ENCODE assay signal across 7 cellular contexts in the genomic region with DNA sequence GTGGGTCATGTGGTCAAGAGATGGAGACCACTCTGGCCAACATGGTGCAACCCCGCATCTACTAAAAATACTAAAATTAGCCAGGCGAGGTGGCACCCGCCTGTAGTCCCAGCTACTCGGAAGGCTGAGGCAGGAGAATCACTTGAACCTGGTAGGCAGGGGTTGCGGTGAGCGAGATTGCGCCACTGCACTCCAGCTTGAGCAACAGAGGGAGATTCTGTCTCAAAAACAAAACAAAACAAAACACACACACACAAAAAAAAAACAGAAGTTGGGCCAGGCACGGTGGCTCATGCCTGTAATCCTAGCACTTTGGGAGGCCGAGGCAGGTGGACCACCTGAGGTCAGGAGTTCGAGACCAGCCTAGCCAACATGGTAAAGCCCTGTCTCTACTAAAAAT. TPM values are rescaled to one million over a fixed set of nuclear protein-coding genes. Genes with fewer than 3 reads are reported as not detected.
A peak's percentile ranks its signal among the peaks of the same experiment; 100 is the strongest.
DNase-seq lines count a peak whose midpoint lies in the region; ATAC-seq and TF ChIP-seq lines count a peak whose summit lies in the region.
"Not testable (repeated sequence)": the region's sequence is repeated elsewhere in the genome, so short reads cannot be mapped to it uniquely, and the experiment has no call there.

No MANE protein-coding gene starts in this region.

- H4K91ac ChIP-seq in trophoblast cell (ENCODE audit: low read depth, low read length) = not testable (repeated sequence)

- not testable (repeated sequence) for H4K8ac ChIP-seq in trophoblast cell (ENCODE audit: low read depth, low read length)

- not testable (repeated sequence) for H2BK5ac ChIP-seq in trophoblast cell (ENCODE audit: low read depth, low read length, poor library complexity)

- not testable (repeated sequence) for H2AK5ac ChIP-seq in trophoblast cell (ENCODE audit: low read length)

- not testable (repeated sequence) for H3F3A ChIP-seq in DOHH2 (ENCODE audit: control insufficient read depth, insufficient read depth)

- DNase-seq in NOMO-1 (lab: John Stamatoyannopoulos, UW; ENCODE audit: unreplicated experiment in 2 of 2) = peak; percentile 47 to 65
- DNase-seq in SKM-1 (lab: John Stamatoyannopoulos, UW; ENCODE audit: unreplicated experiment) = peak; percentile 11
- peak in 3 of 5 donors; percentile 24 to 34 (median 29) for DNase-seq in heart left ventricle
- peak; percentile 8 to 23 for DNase-seq in trophoblast cell

- not testable (repeated sequence) for H3K4me3 Mint-ChIP-seq in dendritic cell treated with granulocyte-macrophage colony-stimulating factor and Interleukin-4, amounts not matched to agents 40 ng/mL and 50 ng/mL, for 4 days

- not testable (repeated sequence) for TF ChIP-seq CTCF in DOHH2 (IDR thresholded peaks at IDR 0.05; ENCODE audit: low read depth, low read length, poor library complexity, severe bottlenecking); heart left ventricle (IDR thresholded peaks at IDR 0.05); liver (IDR thresholded peaks at IDR 0.05; ENCODE audit: low read depth, low read length, missing input control)

- not testable (repeated sequence) for H3K79me1 ChIP-seq in trophoblast cell (ENCODE audit: low read length)

- peaks cover 13% of the 10 kb centered on the region for H3K36me3 Mint-ChIP-seq in dendritic cell treated with granulocyte-macrophage colony-stimulating factor and Interleukin-4, amounts not matched to agents 40 ng/mL and 50 ng/mL, for 4 days (ENCODE audit: low read depth)

- H3K4me2 ChIP-seq in DOHH2 (ENCODE audit: low read length) = 0 out of 2 replicates have a peak overlapping the region, but pooled peaks have one; percentile 10
- not testable (repeated sequence) for H3K4me2 ChIP-seq in trophoblast cell (ENCODE audit: low read length)

- H3K27ac ChIP-seq in DOHH2 (ENCODE audit: low read depth, low read length); heart left ventricle; trophoblast cell (ENCODE audit: low read depth, low read length): not testable (repeated sequence)
- peak overlapping the region; percentile 35 to 52 for H3K27ac ChIP-seq in liver (ENCODE audit: low read depth in 1 of 2, low read length in 2 of 2)

- peak in 1 of 2 donors; percentile 55 for TF ChIP-seq RAD21 in liver (IDR thresholded peaks at IDR 0.05)

- not testable (repeated sequence) for H3K9ac ChIP-seq in liver (ENCODE audit: low read depth in 1 of 2, low read length in 2 of 2); trophoblast cell (ENCODE audit: low read length)

- H3K27ac Mint-ChIP-seq in dendritic cell treated with granulocyte-macrophage colony-stimulating factor and Interleukin-4, amounts not matched to agents 40 ng/mL and 50 ng/mL, for 4 days = peak overlapping the region; percentile 45

- intact Hi-C loops in dendritic cell treated with granulocyte-macrophage colony-stimulating factor and Interleukin-4, amounts not matched to agents 40 ng/mL and 50 ng/mL, for 4 days (cut with micrococcal nuclease); heart left ventricle (cut with DNase I): not testable (repeated sequence)

- TF ChIP-seq POLR2A in heart left ventricle (IDR thresholded peaks at IDR 0.05) = not testable (repeated sequence)

- H2BK120ac ChIP-seq in trophoblast cell (ENCODE audit: insufficient read depth, low read length, poor library complexity) = not testable (repeated sequence)

- not testable (repeated sequence) for ATAC-seq in heart left ventricle

- H3K27me3 Mint-ChIP-seq in dendritic cell treated with granulocyte-macrophage colony-stimulating factor and Interleukin-4, amounts not matched to agents 40 ng/mL and 50 ng/mL, for 4 days = not testable (repeated sequence)

- 94 to 95% (median 95%) methylated on average over 10 of the region's 10 CpGs for WGBS in heart left ventricle, 4 donors
- 42% methylated on average over 10 of the region's 10 CpGs for WGBS in liver
- WGBS in trophoblast cell (ENCODE audit: extremely low coverage, insufficient coverage, insufficient read length) = no CpG with 5 or more reads among the region's 10 CpGs

- not testable (repeated sequence) for H2AFZ ChIP-seq in trophoblast cell (ENCODE audit: insufficient read depth, low read length, poor library complexity)

- not testable (repeated sequence) for H3K18ac ChIP-seq in trophoblast cell (ENCODE audit: low read length)

- H4K20me1 ChIP-seq in DOHH2 (ENCODE audit: control insufficient read depth, insufficient read depth, low read depth, low read length) = not testable (repeated sequence)

- H3K9me3 Mint-ChIP-seq in dendritic cell treated with granulocyte-macrophage colony-stimulating factor and Interleukin-4, amounts not matched to agents 40 ng/mL and 50 ng/mL, for 4 days = not testable (repeated sequence)

- not testable (repeated sequence) for H3K9me3 ChIP-seq in DOHH2 (ENCODE audit: control insufficient read depth, insufficient read depth, low read length); heart left ventricle; liver (ENCODE audit: control insufficient read depth in 4 of 4, low read length in 3 of 4); trophoblast cell (ENCODE audit: insufficient read depth, low read depth, low read length)

- not testable (repeated sequence) for H3K4me3 ChIP-seq in DOHH2 (ENCODE audit: low read length); heart left ventricle; liver (ENCODE audit: low read depth in 1 of 3, low read length in 3 of 3); trophoblast cell (ENCODE audit: low read depth, low read length)

- H3K79me2 ChIP-seq in DOHH2 (ENCODE audit: control insufficient read depth, low read length) = peaks cover 82% of the 10 kb centered on the region
- H3K79me2 ChIP-seq in trophoblast cell (ENCODE audit: control insufficient read depth, insufficient read depth, low read length, poor library complexity) = not testable (repeated sequence)

- H4K12ac ChIP-seq in trophoblast cell (ENCODE audit: low read depth, low read length) = not testable (repeated sequence)

- peaks cover 17% of the 10 kb centered on the region for H3K4me1 ChIP-seq in DOHH2 (ENCODE audit: control insufficient read depth, low read length)
- peaks cover 0 to 58% (median 21%) of the 10 kb centered on the region in 12 donors for H3K4me1 ChIP-seq in heart left ventricle
- H3K4me1 ChIP-seq in liver (ENCODE audit: control insufficient read depth in 4 of 4, insufficient read depth in 4 of 4, low read length in 3 of 4) = peaks cover 4 to 32% (median 17%) of the 10 kb centered on the region in 4 donors
- not testable (repeated sequence) for H3K4me1 ChIP-seq in trophoblast cell (ENCODE audit: control insufficient read depth in 1 of 2, insufficient read depth in 2 of 2, low read length in 2 of 2)

- H3K4me1 Mint-ChIP-seq in dendritic cell treated with granulocyte-macrophage colony-stimulating factor and Interleukin-4, amounts not matched to agents 40 ng/mL and 50 ng/mL, for 4 days (ENCODE audit: low read depth) = peaks cover 28% of the 10 kb centered on the region

- not testable (repeated sequence) for H3K36me3 ChIP-seq in DOHH2 (ENCODE audit: control insufficient read depth, low read length); heart left ventricle; liver (ENCODE audit: control insufficient read depth in 4 of 4, insufficient read depth in 3 of 4, low read depth in 1 of 4, low read length in 3 of 4); trophoblast cell (ENCODE audit: control insufficient read depth in 1 of 2, insufficient read depth in 2 of 2, low read length in 2 of 2)

- H3K14ac ChIP-seq in trophoblast cell (ENCODE audit: low read length) = not testable (repeated sequence)

- H3K9me2 ChIP-seq in DOHH2 (replicated peaks; ENCODE audit: control insufficient read depth, low read length) = not testable (repeated sequence)

- H2BK12ac ChIP-seq in trophoblast cell (ENCODE audit: low read length) = not testable (repeated sequence)

- not testable (repeated sequence) for H3K27me3 ChIP-seq in DOHH2 (ENCODE audit: control insufficient read depth, low read length); heart left ventricle; liver (ENCODE audit: control insufficient read depth in 4 of 4, insufficient read depth in 4 of 4, low read length in 3 of 4); trophoblast cell (ENCODE audit: insufficient read depth, low read length)

- not testable (repeated sequence) for H3K4ac ChIP-seq in trophoblast cell (ENCODE audit: low read depth, low read length)

- H3K23ac ChIP-seq in trophoblast cell (ENCODE audit: low read length) = not testable (repeated sequence)

TF ChIP-seq in liver, 16 proteins besides CTCF, POLR2A, EP300 and RAD21:
- TF ChIP-seq RXRA (IDR thresholded peaks at IDR 0.05) = peak; percentile 67 to 75
- peak; percentile 49 to 55 for TF ChIP-seq HNF4A (conservative IDR thresholded peaks at IDR 0.05)
- TF ChIP-seq SP1 (IDR thresholded peaks at IDR 0.05) = peak; percentile 29
- peak; percentile 10 for TF ChIP-seq HNF4G (IDR thresholded peaks at IDR 0.05)

RNA-seq across cellular contexts. Expression of a gene that starts 31.8 kb away (rescaled TPM):
- total RNA-seq in heart left ventricle (10 to 100 TPM; 35.8 to 65.4 (median 57.4) TPM), liver (10 to 100 TPM; 24.5 to 94.0 TPM)
- polyA plus RNA-seq in heart left ventricle (10 to 100 TPM; 15.9 to 38.9 TPM), liver (10 to 100 TPM; 12.0 to 12.3 TPM)
- polyA plus RNA-seq in trophoblast cell (2013) = 77.3 and 82.1 TPM in 2 replicates
